ENCODE assay signal across 15 cellular contexts in the genomic region with DNA sequence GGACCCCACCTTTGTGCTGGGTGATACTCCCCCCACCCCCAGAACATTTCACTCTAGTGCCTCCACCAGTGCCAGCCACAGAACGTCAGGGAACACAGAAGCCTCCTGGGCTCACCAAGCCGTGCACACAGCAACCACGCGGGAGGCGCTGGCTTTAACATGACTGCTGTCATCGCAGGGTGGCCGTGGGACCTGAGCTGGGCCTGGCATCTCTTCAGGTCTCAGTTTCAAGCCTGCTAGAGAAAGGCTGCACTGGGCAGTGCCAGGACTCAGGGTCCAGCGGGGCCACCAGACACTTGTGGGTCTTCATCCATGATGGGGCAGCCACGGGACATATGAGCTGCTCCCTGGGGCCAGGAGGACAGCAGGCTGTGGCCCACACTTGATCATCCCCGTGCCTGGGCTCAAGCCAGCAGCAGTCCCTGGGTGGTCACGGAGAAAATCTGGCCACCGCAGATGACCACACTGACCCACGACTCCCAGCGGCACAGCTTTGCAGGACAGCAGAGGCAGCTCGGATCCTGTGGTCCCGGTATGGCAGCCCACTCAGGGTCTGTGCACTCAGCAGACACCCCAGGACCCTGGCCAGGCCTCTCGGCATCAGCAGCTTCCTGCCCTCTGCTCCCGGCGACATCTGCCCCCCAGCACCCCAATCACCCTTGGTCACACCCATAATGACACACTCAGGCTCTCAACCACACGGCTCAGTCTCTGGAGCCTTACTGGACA. TPM values are rescaled to one million over a fixed set of nuclear protein-coding genes. Genes with fewer than 3 reads are reported as not detected.
DNase-seq lines count a peak whose midpoint lies in the region; ATAC-seq and TF ChIP-seq lines count a peak whose summit lies in the region.
"Had no signal": no experiment of that assay in that cellular context is flagged by ENCODE, and none has a peak within 500 bp of the region (broad histone marks: within the 10 kb centered on the region; RNA-seq: fewer than 3 reads in every experiment).

No MANE protein-coding gene starts in this region.

- TF ChIP-seq CTCF in natural killer cell (IDR thresholded peaks at IDR 0.05) (no peak), upper lobe of right lung (IDR thresholded peaks at IDR 0.05) (no peak)

- no peak overlapping the region for H3K4me3 Mint-ChIP-seq in activated naive CD4-positive, alpha-beta T cell treated with anti-CD3 and anti-CD28 coated beads, Interleukin-2, amount 10 ng/mL, durations not matched to agents 7 days and 5 days
- H3K4me3 Mint-ChIP-seq in natural killer cell: no peak overlapping the region

- no peak overlapping the region for H3K4me3 ChIP-seq in upper lobe of right lung
- H3K4me3 ChIP-seq: breast epithelium, HAP-1, heart right ventricle had no signal

- no peaks in the 10 kb centered on the region for H3K27me3 Mint-ChIP-seq in activated naive CD4-positive, alpha-beta T cell treated with anti-CD3 and anti-CD28 coated beads, Interleukin-2, amount 10 ng/mL, durations not matched to agents 7 days and 5 days
- no peaks in the 10 kb centered on the region for H3K27me3 Mint-ChIP-seq in natural killer cell (ENCODE audit: low read depth in 2 of 2)

- no peaks in the 10 kb centered on the region for H3K4me1 Mint-ChIP-seq in activated naive CD4-positive, alpha-beta T cell treated with anti-CD3 and anti-CD28 coated beads, Interleukin-2, amount 10 ng/mL, durations not matched to agents 7 days and 5 days
- H3K4me1 Mint-ChIP-seq in natural killer cell: no peaks in the 10 kb centered on the region

- no peaks in the 10 kb centered on the region for H3K36me3 Mint-ChIP-seq in activated naive CD4-positive, alpha-beta T cell treated with anti-CD3 and anti-CD28 coated beads, Interleukin-2, amount 10 ng/mL, durations not matched to agents 7 days and 5 days
- H3K36me3 Mint-ChIP-seq in natural killer cell: no peaks in the 10 kb centered on the region

- no peak overlapping the region for H3K27ac Mint-ChIP-seq in activated naive CD4-positive, alpha-beta T cell treated with anti-CD3 and anti-CD28 coated beads, Interleukin-2, amount 10 ng/mL, durations not matched to agents 7 days and 5 days
- no peak overlapping the region for H3K27ac Mint-ChIP-seq in natural killer cell

- no peaks in the 10 kb centered on the region for H3K36me3 ChIP-seq in upper lobe of right lung
- H3K36me3 ChIP-seq: breast epithelium, HAP-1, heart right ventricle, neutrophil had no signal

- ATAC-seq in natural killer cell: no peak
- no peak for ATAC-seq in upper lobe of right lung
- no peak for ATAC-seq in GM19397 (IDR thresholded peaks at IDR 0.05; ENCODE audit: unreplicated experiment)

- no peaks in the 10 kb centered on the region for H3K9me3 Mint-ChIP-seq in activated naive CD4-positive, alpha-beta T cell treated with anti-CD3 and anti-CD28 coated beads, Interleukin-2, amount 10 ng/mL, durations not matched to agents 7 days and 5 days
- H3K9me3 Mint-ChIP-seq in natural killer cell: no peaks in the 10 kb centered on the region

- H3K27ac ChIP-seq in upper lobe of right lung: no peak overlapping the region
- H3K27ac ChIP-seq: breast epithelium, neutrophil had no signal

- H3K4me1 ChIP-seq in upper lobe of right lung: no peaks in the 10 kb centered on the region
- H3K4me1 ChIP-seq: breast epithelium, HAP-1 had no signal

- intact Hi-C loops in natural killer cell (cut with micrococcal nuclease): no loop called here
- intact Hi-C loops in upper lobe of right lung (cut with DNase I): no loop called here

- CTCF ChIA-PET in activated naive CD4-positive, alpha-beta T cell treated with anti-CD3 and anti-CD28 coated beads, Interleukin-2, amount 10 ng/mL, durations not matched to agents 7 days and 5 days (lab: Charles Lee): no interaction called here

- H3K9me3 ChIP-seq in upper lobe of right lung: no peaks in the 10 kb centered on the region
- H3K9me3 ChIP-seq: breast epithelium, HAP-1, heart right ventricle, neutrophil had no signal

- no peaks in the 10 kb centered on the region for H3K27me3 ChIP-seq in upper lobe of right lung
- H3K27me3 ChIP-seq: breast epithelium, heart right ventricle had no signal

- peak; percentile 13 for DNase-seq in activated naive CD4-positive, alpha-beta T cell treated with anti-CD3 and anti-CD28 coated beads, Interleukin-2, amount 10 ng/mL, durations not matched to agents 7 days and 5 days
- DNase-seq in activated naive CD4-positive, alpha-beta T cell (lab: John Stamatoyannopoulos, UW): no peak
- peak; percentile 40 for DNase-seq in ecto neural progenitor cell (ENCODE audit: low spot score)
- peak; percentile 12 for DNase-seq in natural killer cell
- DNase-seq in upper lobe of right lung: peak; percentile 59
- DNase-seq in NCI-H2081 treated with DMSO at 0.1 percent for 48 hours (lab: John Stamatoyannopoulos, UW): no peak
- no peak for DNase-seq in cortex of kidney (lab: John Stamatoyannopoulos, UW)
- DNase-seq: DMS79; NCI-H2171 treated with DMSO at 0.1 percent for 48 hours; NK-92 treated with Interleukin-12 subunit alpha and Interleukin-12 subunit beta, amount 100 ng/mL, for 24 hours had no signal

RNA-seq across cellular contexts. Expression of a gene that starts 44.2 kb away (rescaled TPM):
- total RNA-seq in natural killer cell (under 1 TPM in 1 of 3 donors, not detected in 2; 0.70 TPM), upper lobe of right lung (0.17 TPM)

Comparison
In these comparisons a context has a peak if more than half of its experiments do, and no peak if none do; other contexts are left out.
1. DNase-seq: peak in activated naive CD4-positive, alpha-beta T cell treated with anti-CD3 and anti-CD28 coated beads, Interleukin-2, amount 10 ng/mL, durations not matched to agents 7 days and 5 days (single experiment), ecto neural progenitor cell (single experiment), natural killer cell (single experiment) and upper lobe of right lung (single experiment); none in activated naive CD4-positive, alpha-beta T cell (0 of 4), NCI-H2081 treated with DMSO at 0.1 percent for 48 hours (single experiment) and cortex of kidney (single experiment).